15 cellular contexts compared by ENCODE assay signal in the genomic region with DNA sequence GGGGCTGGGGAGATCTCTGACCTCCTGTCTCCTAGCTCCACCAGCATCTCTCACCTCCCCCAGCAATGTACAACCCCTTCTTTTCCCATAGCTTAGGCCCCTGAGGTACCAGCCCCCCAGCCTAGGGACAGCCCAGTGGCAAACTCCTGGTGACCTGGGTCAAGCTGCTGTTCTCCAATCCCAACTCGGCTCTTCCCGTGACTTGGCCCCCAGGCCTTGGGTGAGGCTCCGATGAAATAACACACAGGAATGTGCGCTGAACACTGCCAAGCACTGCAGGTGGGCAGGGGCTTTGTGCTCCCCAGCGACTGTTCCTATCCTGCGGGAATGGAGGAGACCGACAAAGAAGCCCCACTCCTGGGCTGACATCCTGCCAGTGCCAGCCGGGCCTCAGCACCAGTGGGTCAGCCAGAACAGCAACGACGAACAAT.
DNase-seq lines count a peak whose midpoint lies in the region; ATAC-seq, FAIRE-seq and TF ChIP-seq lines count a peak whose summit lies in the region.
"Had no signal": no experiment of that assay in that cellular context is flagged by ENCODE, and none has a peak within 500 bp of the region (broad histone marks: within the 10 kb centered on the region; RNA-seq: fewer than 3 reads in every experiment).

No MANE protein-coding gene starts in this region.

- WGBS in H1 (ENCODE audit: extremely low coverage in 1 of 2, insufficient coverage in 1 of 2, insufficient read length in 1 of 2, insufficient replicate concordance in 2 of 2, low coverage in 1 of 2, low lambda C conversion rate in 2 of 2, missing lambda C conversion rate in 1 of 2), 2 experiments: 74% methylated on average over 9 of the region's 10 CpGs; no CpG with 5 or more reads in 1 of the 2 experiments
- 79 to 91% (median 87%) methylated on average over 10 of the region's 10 CpGs for WGBS in small intestine, 3 donors

- H3K27ac ChIP-seq in RWPE2 (ENCODE audit: poor library complexity, severe bottlenecking): no peak overlapping the region
- no peak overlapping the region for H3K27ac ChIP-seq in H1 (ENCODE audit: low read depth, low read length)
- H3K27ac ChIP-seq in small intestine (ENCODE audit: low read depth in 1 of 2, low read length in 1 of 2): peak overlapping the region; percentile 28 to 35
- H3K27ac ChIP-seq: A549 had no signal

- no peak overlapping the region for H3K56ac ChIP-seq in H1 (replicated peaks; ENCODE audit: insufficient read length, low read depth, low read length)

- no peak overlapping the region for H2AK5ac ChIP-seq in H1 (ENCODE audit: low read depth, low read length)

- no peak for TF ChIP-seq POLR2A in H1 (IDR thresholded peaks at IDR 0.05; ENCODE audit: control extremely low read depth in 1 of 2, low read depth in 2 of 2, low read length in 2 of 2)

- no peak overlapping the region for H3K14ac ChIP-seq in H1 (ENCODE audit: insufficient read length)

- no peaks in the 10 kb centered on the region for H3K23me2 ChIP-seq in H1 (ENCODE audit: low read depth, low read length)

- no peaks in the 10 kb centered on the region for H3K36me3 ChIP-seq in RWPE2 (ENCODE audit: low read depth)
- H3K36me3 ChIP-seq in H1 (ENCODE audit: control insufficient read depth in 2 of 4, insufficient read depth in 4 of 4, low read length in 3 of 4): no peaks in the 10 kb centered on the region
- no peaks in the 10 kb centered on the region for H3K36me3 ChIP-seq in small intestine (ENCODE audit: control insufficient read depth in 2 of 2, insufficient read depth in 2 of 2, low read length in 2 of 2)

- H3K4me3 ChIP-seq in RWPE2 (ENCODE audit: severe bottlenecking) (no peak overlapping the region), H1 (ENCODE audit: extremely low read depth in 1 of 4, insufficient read depth in 2 of 4, low read depth in 3 of 4, low read length in 4 of 4) (no peak overlapping the region), small intestine (ENCODE audit: low read depth in 1 of 2, low read length in 2 of 2) (no peak overlapping the region)
- H3K4me3 ChIP-seq: A549 had no signal

- no peak overlapping the region for H4K5ac ChIP-seq in H1 (ENCODE audit: insufficient read length, low read depth, low read length)

- TF ChIP-seq EP300 in H1 (IDR thresholded peaks at IDR 0.05; ENCODE audit: borderline replicate concordance in 1 of 2, low read depth in 2 of 2, low read length in 2 of 2): no peak

- no peak overlapping the region for H3K4ac ChIP-seq in H1 (replicated peaks; ENCODE audit: insufficient read length, low read depth, low read length)

- no peaks in the 10 kb centered on the region for H3K9me3 ChIP-seq in RWPE2 (ENCODE audit: severe bottlenecking)
- no peaks in the 10 kb centered on the region; a peak in 1 of 4 replicates for H3K9me3 ChIP-seq in H1 (ENCODE audit: insufficient read depth in 2 of 2, low read depth in 1 of 2, low read length in 1 of 2)
- H3K9me3 ChIP-seq in small intestine (ENCODE audit: control insufficient read depth, low read depth): no peaks in the 10 kb centered on the region
- H3K9me3 ChIP-seq: A549 had no signal

- intact Hi-C loops in left colon (cut with DNase I, micrococcal nuclease): no loop called here

- FAIRE-seq in H1 (lab: Jason Lieb, UNC) (no peak), small intestine (lab: Jason Lieb, UNC) (no peak)
- FAIRE-seq: A549, endometrium had no signal

- H3K9ac ChIP-seq in H1 (replicated peaks in 1 of 4; ENCODE audit: extremely low read depth in 1 of 4, low read depth in 3 of 4, low read length in 3 of 4): no peak overlapping the region

- 0 out of 2 replicates have a peak overlapping the region, but pooled peaks have one; percentile 70 for H2BK12ac ChIP-seq in H1 (ENCODE audit: low read depth, low read length)

- no peaks in the 10 kb centered on the region for H3K79me1 ChIP-seq in H1 (ENCODE audit: low read depth, low read length)

- no peak overlapping the region for H4K91ac ChIP-seq in H1 (replicated peaks; ENCODE audit: insufficient read length, low read length)

- no peak overlapping the region for H2BK15ac ChIP-seq in H1 (ENCODE audit: low read length)

- no peak overlapping the region for H2AFZ ChIP-seq in H1 (ENCODE audit: low read length)

- peak overlapping the region; percentile 35 for H3K4me3 Mint-ChIP-seq in activated CD4-positive, alpha-beta T cell treated with anti-CD3 and anti-CD28 coated beads, Interleukin-2, amount 10 ng/mL, durations not matched to agents 7 days and 5 days

- peaks cover 2% of the 10 kb centered on the region for H3K9me3 Mint-ChIP-seq in activated CD4-positive, alpha-beta T cell treated with anti-CD3 and anti-CD28 coated beads, Interleukin-2, amount 10 ng/mL, durations not matched to agents 7 days and 5 days

- no peak overlapping the region for H2BK120ac ChIP-seq in H1 (replicated peaks; ENCODE audit: low read depth, low read length)

- H4K8ac ChIP-seq in H1 (ENCODE audit: extremely low read depth, insufficient read depth, low read length): peak overlapping the region; percentile 43; the same call in 1 of the 2 replicates

- no peak overlapping the region for H2BK5ac ChIP-seq in H1 (ENCODE audit: low read depth, low read length)

- no peak for TF ChIP-seq RAD21 in H1 (IDR thresholded peaks at IDR 0.05 in 1 of 2, conservative IDR thresholded peaks at IDR 0.05 in 1 of 2; ENCODE audit: low read depth in 2 of 2, low read length in 2 of 2)

- no peak overlapping the region for H3K23ac ChIP-seq in H1 (ENCODE audit: insufficient read length)

- no peak overlapping the region for H2BK20ac ChIP-seq in H1 (ENCODE audit: low read length)

- TF ChIP-seq CTCF in RWPE2 (IDR thresholded peaks at IDR 0.05; ENCODE audit: poor library complexity, severe bottlenecking) (no peak), H1 (IDR thresholded peaks at IDR 0.05; ENCODE audit: control extremely low read depth in 1 of 3, insufficient read depth in 1 of 3, low read depth in 1 of 3, low read length in 3 of 3) (no peak)

- peak overlapping the region; percentile 89 for H3K27ac Mint-ChIP-seq in activated CD4-positive, alpha-beta T cell treated with anti-CD3 and anti-CD28 coated beads, Interleukin-2, amount 10 ng/mL, durations not matched to agents 7 days and 5 days

- H3K4me1 Mint-ChIP-seq in activated CD4-positive, alpha-beta T cell treated with anti-CD3 and anti-CD28 coated beads, Interleukin-2, amount 10 ng/mL, durations not matched to agents 7 days and 5 days: peaks cover 58% of the 10 kb centered on the region

- H4K20me1 ChIP-seq in H1 (replicated peaks in 1 of 2; ENCODE audit: control insufficient read depth in 1 of 2, insufficient read depth in 2 of 2, low read length in 2 of 2): no peaks in the 10 kb centered on the region

- H3K4me1 ChIP-seq in RWPE2 (ENCODE audit: insufficient read depth, poor library complexity, severe bottlenecking): peaks cover 20% of the 10 kb centered on the region
- H3K4me1 ChIP-seq in H1 (replicated peaks in 1 of 4; ENCODE audit: control insufficient read depth in 3 of 4, insufficient read depth in 4 of 4, low read length in 3 of 4): peaks cover 0 to 4% (median 2%) of the 10 kb centered on the region in 4 experiments; a peak in 3 of 7 replicates
- H3K4me1 ChIP-seq in small intestine (ENCODE audit: control insufficient read depth in 2 of 2, insufficient read depth in 1 of 2, low read depth in 1 of 2, low read length in 1 of 2): no peaks in the 10 kb centered on the region
- H3K4me1 ChIP-seq: A549 had no signal

- CTCF ChIA-PET in activated CD4-positive, alpha-beta T cell treated with anti-CD3 and anti-CD28 coated beads, Interleukin-2, amount 10 ng/mL, durations not matched to agents 7 days and 5 days (lab: Charles Lee): interaction anchor here (0.6 to 4.1 kb wide), 8 partner anchors 8 to 364 kb away, joined by 3 to 30 read pairs (median 4); no protein-coding TSS in a partner anchor
- CTCF ChIA-PET in H1 (lab: Charles Lee; ENCODE audit: partially characterized antibody): interaction anchor here (0.5 to 8.7 kb wide), 7 partner anchors 11 to 895 kb away, joined by 3 to 63 read pairs (median 8); no protein-coding TSS in a partner anchor

- no peak overlapping the region for H3K18ac ChIP-seq in H1 (ENCODE audit: extremely low read depth, low read length)

- no peak for DNase-seq in activated CD4-positive, alpha-beta T cell treated with anti-CD3 and anti-CD28 coated beads, Interleukin-2, amount 10 ng/mL, durations not matched to agents 7 days and 5 days
- DNase-seq in activated CD4-positive, alpha-beta T cell treated with anti-CD3 and anti-CD28 coated beads, Interleukin-2, amount 50 U/mL, for 48 hours: no peak
- DNase-seq in RWPE2 (ENCODE audit: low spot score) (no peak), H1 (ENCODE audit: low read depth in 1 of 2, low spot score in 2 of 2) (no peak), small intestine (no peak), cortex of kidney (lab: John Stamatoyannopoulos, UW) (no peak), NCI-H1092 treated with DMSO at 0.1 percent for 48 hours (lab: John Stamatoyannopoulos, UW) (no peak), left colon (no peak)
- DNase-seq: amniotic stem cell, EL, hypothalamus, NCI-H2081 treated with DMSO at 0.1 percent for 48 hours had no signal

- H3K27me3 ChIP-seq in RWPE2 (ENCODE audit: insufficient read depth, poor library complexity, severe bottlenecking) (no peaks in the 10 kb centered on the region), H1 (replicated peaks in 1 of 4; ENCODE audit: control insufficient read depth in 3 of 4, extremely low read depth in 1 of 4, insufficient read depth in 3 of 4, low read length in 3 of 4) (no peaks in the 10 kb centered on the region), small intestine (ENCODE audit: control insufficient read depth in 2 of 2, insufficient read depth in 2 of 2, low read length in 2 of 2) (no peaks in the 10 kb centered on the region)

- H3K36me3 Mint-ChIP-seq in activated CD4-positive, alpha-beta T cell treated with anti-CD3 and anti-CD28 coated beads, Interleukin-2, amount 10 ng/mL, durations not matched to agents 7 days and 5 days (ENCODE audit: low read depth): peaks cover 4% of the 10 kb centered on the region

- peaks cover 3% of the 10 kb centered on the region for H3K27me3 Mint-ChIP-seq in activated CD4-positive, alpha-beta T cell treated with anti-CD3 and anti-CD28 coated beads, Interleukin-2, amount 10 ng/mL, durations not matched to agents 7 days and 5 days

- peak; percentile 78 for ATAC-seq in RWPE2 (ENCODE audit: low read depth)
- ATAC-seq in left colon: no peak
- ATAC-seq: A549, Panc1 had no signal

- POLR2A ChIA-PET in activated CD4-positive, alpha-beta T cell treated with anti-CD3 and anti-CD28 coated beads, Interleukin-2, amount 10 ng/mL, durations not matched to agents 7 days and 5 days (lab: Charles Lee): no interaction called here
- POLR2A ChIA-PET in H1 (lab: Charles Lee; ENCODE audit: partially characterized antibody): interaction anchor here (0.9 to 1.3 kb wide), 4 partner anchors 12 to 108 kb away, joined by 3 to 4 read pairs (median 4); partner anchors contain the start of genes ARSG and SLC16A6

- no peak overlapping the region for H3K4me2 ChIP-seq in H1 (ENCODE audit: insufficient read depth in 1 of 2, low read depth in 2 of 2, low read length in 2 of 2)
- H3K4me2 ChIP-seq: A549 had no signal

- H3K79me2 ChIP-seq in H1 (ENCODE audit: control insufficient read depth in 1 of 2, insufficient read depth in 2 of 2, low read length in 2 of 2): no peaks in the 10 kb centered on the region

TF ChIP-seq in H1, 55 proteins besides CTCF, POLR2A, EP300 and RAD21 (continues in another document):
- TF ChIP-seq BACH1 (IDR thresholded peaks at IDR 0.05; ENCODE audit: low read length) (no peak), RXRA (IDR thresholded peaks at IDR 0.05; ENCODE audit: insufficient read depth, low read depth, low read length) (no peak)

Comparison
In these comparisons a context has a peak if more than half of its experiments do, and no peak if none do; other contexts are left out.
1. H3K27ac ChIP-seq: peak in small intestine (2 of 2); none in RWPE2 (single experiment) and H1 (single experiment).